Comparison of ENCODE assay signal across 22 cellular contexts in the genomic region with DNA sequence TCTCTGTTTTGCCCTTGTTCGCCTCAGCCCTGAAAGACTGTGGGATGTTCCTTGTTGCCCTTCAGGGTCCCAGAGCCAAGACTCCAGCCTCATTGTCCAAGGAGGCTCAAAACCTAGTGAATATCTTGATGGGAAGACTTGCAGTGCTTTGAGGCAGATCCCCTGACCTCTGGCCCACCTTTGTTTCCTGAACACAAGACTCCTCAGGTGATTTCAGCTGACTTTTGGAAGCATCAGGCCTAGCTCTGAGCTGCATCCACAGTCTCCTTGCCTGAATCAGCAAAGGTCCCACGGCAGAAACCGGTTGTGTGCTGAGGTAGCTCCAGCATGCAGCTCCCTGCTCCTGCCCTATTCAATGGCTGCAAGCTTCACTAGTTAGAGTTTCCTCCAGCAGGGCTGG.
DNase-seq lines count a peak whose midpoint lies in the region; ATAC-seq and TF ChIP-seq lines count a peak whose summit lies in the region.
"Had no signal": no experiment of that assay in that cellular context is flagged by ENCODE, and none has a peak within 500 bp of the region (broad histone marks: within the 10 kb centered on the region; RNA-seq: fewer than 3 reads in every experiment).

No MANE protein-coding gene starts in this region.

- H2BK20ac ChIP-seq in H9 (ENCODE audit: low read depth, low read length, poor library complexity, severe bottlenecking): no peak overlapping the region

- no peak for ATAC-seq in lung (ENCODE audit: insufficient read depth, low FRiP score)
- ATAC-seq in HG02642 (IDR thresholded peaks at IDR 0.05; ENCODE audit: poor library complexity, unreplicated experiment): no peak
- ATAC-seq: CD8-positive, alpha-beta T cell had no signal

- H3K27me3 Mint-ChIP-seq in activated CD4-positive, alpha-beta T cell treated with anti-CD3 and anti-CD28 coated beads, Interleukin-2, amount 10 ng/mL, durations not matched to agents 24 days and 14 days: no peaks in the 10 kb centered on the region
- H3K27me3 Mint-ChIP-seq in H9 (ENCODE audit: low read depth): no peaks in the 10 kb centered on the region; the same call in 1 of the 2 replicates
- peaks cover 4% of the 10 kb centered on the region for H3K27me3 Mint-ChIP-seq in activated naive CD4-positive, alpha-beta T cell treated with anti-CD3 and anti-CD28 coated beads for 36 hours (ENCODE audit: low read depth)

- no peak overlapping the region for H3K4me3 Mint-ChIP-seq in activated CD4-positive, alpha-beta T cell treated with anti-CD3 and anti-CD28 coated beads, Interleukin-2, amount 10 ng/mL, durations not matched to agents 24 days and 14 days
- H3K4me3 Mint-ChIP-seq in H9: no peak overlapping the region
- no peak overlapping the region for H3K4me3 Mint-ChIP-seq in activated naive CD4-positive, alpha-beta T cell treated with anti-CD3 and anti-CD28 coated beads for 36 hours
- H3K4me3 Mint-ChIP-seq: CD8-positive, alpha-beta T cell had no signal

- H3K9me3 Mint-ChIP-seq in activated CD4-positive, alpha-beta T cell treated with anti-CD3 and anti-CD28 coated beads, Interleukin-2, amount 10 ng/mL, durations not matched to agents 24 days and 14 days: no peaks in the 10 kb centered on the region
- H3K9me3 Mint-ChIP-seq in H9: no peaks in the 10 kb centered on the region
- H3K9me3 Mint-ChIP-seq in activated naive CD4-positive, alpha-beta T cell treated with anti-CD3 and anti-CD28 coated beads for 36 hours: no peaks in the 10 kb centered on the region
- H3K9me3 Mint-ChIP-seq: CD8-positive, alpha-beta T cell had no signal

- no CpG with 5 or more reads among the region's 3 CpGs for WGBS in H9 (ENCODE audit: extremely low coverage, insufficient read length, low lambda C conversion rate)
- 84 to 86% methylated on average over 3 of the region's 3 CpGs for WGBS in lung, 2 donors
- 60% methylated on average over 3 of the region's 3 CpGs for WGBS in mammary epithelial cell (ENCODE audit: low coverage, missing lambda C conversion rate)

- H3K4ac ChIP-seq in H9 (ENCODE audit: low read depth, low read length): no peak overlapping the region

- H3K79me2 ChIP-seq in H9 (ENCODE audit: insufficient read depth, low read length) (no peaks in the 10 kb centered on the region), mammary epithelial cell (ENCODE audit: insufficient read depth, low read length) (no peaks in the 10 kb centered on the region)

- H3K18ac ChIP-seq in H9 (ENCODE audit: insufficient read length, low read depth, low read length): no peak overlapping the region

- no TSS peak for BruUV-seq in mammary epithelial cell (replicated peaks; lab: Mats Ljungman, UMichigan)

- H3K9ac ChIP-seq in H9 (ENCODE audit: extremely low read depth, insufficient read length, low read length) (no peak overlapping the region), mammary epithelial cell (ENCODE audit: insufficient read depth, low read length) (no peak overlapping the region)
- H3K9ac ChIP-seq: GM23248 had no signal

- H3K4me3 ChIP-seq in lung (no peak overlapping the region), mammary epithelial cell (replicated peaks in 1 of 3; ENCODE audit: insufficient read depth in 1 of 3, low read depth in 2 of 3, low read length in 3 of 3) (no peak overlapping the region)
- H3K4me3 ChIP-seq: GM23248, SJSA1 had no signal

- no peaks in the 10 kb centered on the region for H3K9me3 ChIP-seq in H9 (ENCODE audit: control insufficient read depth, low read depth, low read length)
- H3K9me3 ChIP-seq in lung (ENCODE audit: control insufficient read depth in 2 of 2, insufficient read depth in 1 of 2, low read length in 1 of 2): no peaks in the 10 kb centered on the region
- peaks cover 9% of the 10 kb centered on the region for H3K9me3 ChIP-seq in mammary epithelial cell (replicated peaks; ENCODE audit: insufficient read depth, low read length)
- H3K9me3 ChIP-seq: SJSA1 had no signal

- no peak overlapping the region for H3K27ac Mint-ChIP-seq in activated CD4-positive, alpha-beta T cell treated with anti-CD3 and anti-CD28 coated beads, Interleukin-2, amount 10 ng/mL, durations not matched to agents 24 days and 14 days
- H3K27ac Mint-ChIP-seq in H9: no peak overlapping the region; a peak in 1 of 7 replicates
- no peak overlapping the region for H3K27ac Mint-ChIP-seq in activated naive CD4-positive, alpha-beta T cell treated with anti-CD3 and anti-CD28 coated beads for 36 hours
- H3K27ac Mint-ChIP-seq: CD8-positive, alpha-beta T cell had no signal

- no peak overlapping the region for H4K91ac ChIP-seq in H9 (ENCODE audit: insufficient read length, low read depth, low read length)

- in situ Hi-C loops in mammary epithelial cell (cut with MboI; ENCODE audit: low sequenced_read_pairs in 2 of 2): no loop called here

- DNase-seq in activated CD4-positive, alpha-beta T cell treated with anti-CD3 and anti-CD28 coated beads, Interleukin-2, amount 10 ng/mL, durations not matched to agents 24 days and 14 days: peak; percentile 39
- DNase-seq in activated CD4-positive, alpha-beta T cell treated with anti-CD3 and anti-CD28 coated beads, Interleukin-2, amount 50 U/mL, for 4 hours: no peak
- DNase-seq in H9 (no peak), ecto neural progenitor cell (ENCODE audit: low spot score) (peak; percentile 38), lung (ENCODE audit: low spot score) (peak; percentile 25), mammary epithelial cell (no peak)
- DNase-seq in activated naive CD4-positive, alpha-beta T cell treated with anti-CD3 and anti-CD28 coated beads for 36 hours: no peak
- DNase-seq: ACHN; C1 segment of cervical spinal cord; CD8-positive, alpha-beta T cell; GM23248; Kasumi-1; NCI-H1417; NCI-H1694 treated with DMSO at 0.1 percent for 48 hours; NCI-H2081 treated with DMSO at 0.1 percent for 48 hours; NCI-H2171 treated with DMSO at 0.1 percent for 48 hours; NCI-H524 treated with DMSO at 0.1 percent for 48 hours; NCI-H82; OCI-M1 had no signal

- no peak overlapping the region for H2AK5ac ChIP-seq in H9 (ENCODE audit: insufficient read length, low read length)

- H4K8ac ChIP-seq in H9 (replicated peaks; ENCODE audit: insufficient read length, low read depth, low read length): no peak overlapping the region

- intact Hi-C loops in activated CD4-positive, alpha-beta T cell treated with anti-CD3 and anti-CD28 coated beads, Interleukin-2, amount 10 ng/mL, durations not matched to agents 24 days and 14 days (cut with micrococcal nuclease): no loop called here
- intact Hi-C loops in mammary epithelial cell (cut with micrococcal nuclease): no loop called here
- intact Hi-C loops in activated naive CD4-positive, alpha-beta T cell treated with anti-CD3 and anti-CD28 coated beads for 36 hours (cut with micrococcal nuclease): no loop called here

- H3K27me3 ChIP-seq in H9 (ENCODE audit: insufficient read depth, low read length): no peaks in the 10 kb centered on the region
- H3K27me3 ChIP-seq in lung (ENCODE audit: control insufficient read depth, insufficient read depth): no peaks in the 10 kb centered on the region
- no peaks in the 10 kb centered on the region for H3K27me3 ChIP-seq in mammary epithelial cell (ENCODE audit: insufficient read depth, low read length)
- H3K27me3 ChIP-seq: SJSA1 had no signal

- no peak overlapping the region for H3K4me2 ChIP-seq in H9 (ENCODE audit: insufficient read depth, insufficient read length, low read length)
- no peak overlapping the region for H3K4me2 ChIP-seq in mammary epithelial cell (ENCODE audit: insufficient read depth, low read depth, low read length)

- no peaks in the 10 kb centered on the region for H3K36me3 Mint-ChIP-seq in activated CD4-positive, alpha-beta T cell treated with anti-CD3 and anti-CD28 coated beads, Interleukin-2, amount 10 ng/mL, durations not matched to agents 24 days and 14 days (ENCODE audit: low read depth)
- H3K36me3 Mint-ChIP-seq in H9 (ENCODE audit: insufficient read depth in 1 of 3, low read depth in 3 of 3): no peaks in the 10 kb centered on the region
- H3K36me3 Mint-ChIP-seq in activated naive CD4-positive, alpha-beta T cell treated with anti-CD3 and anti-CD28 coated beads for 36 hours (ENCODE audit: low read depth): no peaks in the 10 kb centered on the region
- H3K36me3 Mint-ChIP-seq: CD8-positive, alpha-beta T cell had no signal

- no peak overlapping the region for H2BK12ac ChIP-seq in H9 (ENCODE audit: insufficient read length, low read depth, low read length)

- no peak overlapping the region for H3K23ac ChIP-seq in H9 (ENCODE audit: insufficient read length, low read depth, low read length)

- H3T11ph ChIP-seq in H9 (ENCODE audit: low read length): no peak overlapping the region

- H3K4me1 ChIP-seq in H9 (ENCODE audit: insufficient read depth, low read length): no peaks in the 10 kb centered on the region
- no peaks in the 10 kb centered on the region for H3K4me1 ChIP-seq in lung (ENCODE audit: control insufficient read depth in 2 of 2, insufficient read depth in 2 of 2, low read length in 2 of 2)
- no peaks in the 10 kb centered on the region for H3K4me1 ChIP-seq in mammary epithelial cell (ENCODE audit: insufficient read depth, low read length)
- H3K4me1 ChIP-seq: SJSA1 had no signal

- no peaks in the 10 kb centered on the region for H3K4me1 Mint-ChIP-seq in activated CD4-positive, alpha-beta T cell treated with anti-CD3 and anti-CD28 coated beads, Interleukin-2, amount 10 ng/mL, durations not matched to agents 24 days and 14 days
- H3K4me1 Mint-ChIP-seq in H9: peaks cover 23 to 34% of the 10 kb centered on the region in 2 experiments
- no peaks in the 10 kb centered on the region for H3K4me1 Mint-ChIP-seq in activated naive CD4-positive, alpha-beta T cell treated with anti-CD3 and anti-CD28 coated beads for 36 hours (ENCODE audit: low read depth)

- H2BK120ac ChIP-seq in H9 (ENCODE audit: low read depth, low read length, poor library complexity, severe bottlenecking): no peak overlapping the region

- no peak overlapping the region for H2BK15ac ChIP-seq in H9 (ENCODE audit: low read depth, low read length)

- no peak overlapping the region for H3K27ac ChIP-seq in H9 (ENCODE audit: insufficient read length, low read depth, low read length)
- no peak overlapping the region for H3K27ac ChIP-seq in lung (ENCODE audit: low read depth in 1 of 2, low read length in 1 of 2)
- H3K27ac ChIP-seq in mammary epithelial cell (ENCODE audit: insufficient read depth, low read depth, low read length): no peak overlapping the region
- H3K27ac ChIP-seq: 22Rv1, GM23248, SJSA1 had no signal

- TF ChIP-seq CTCF in H9 (conservative IDR thresholded peaks at IDR 0.05) (no peak), lung (IDR thresholded peaks at IDR 0.05; ENCODE audit: control extremely low read depth, extremely low read depth) (no peak), mammary epithelial cell (conservative IDR thresholded peaks at IDR 0.05 in 1 of 2, IDR thresholded peaks at IDR 0.05 in 1 of 2; ENCODE audit: extremely low read depth in 1 of 2, insufficient read depth in 1 of 2, low read depth in 1 of 2, low read length in 2 of 2) (no peak)

- CTCF ChIA-PET in mammary epithelial cell (lab: Charles Lee; ENCODE audit: low non-redundant PET): no interaction called here
- CTCF ChIA-PET in activated naive CD4-positive, alpha-beta T cell treated with anti-CD3 and anti-CD28 coated beads for 36 hours (lab: Charles Lee): no interaction called here

- H3K14ac ChIP-seq in H9 (ENCODE audit: insufficient read depth, low read length): 0 out of 2 replicates have a peak overlapping the region, but pooled peaks have one; percentile 20

- peak overlapping the region; percentile 89 for H3K56ac ChIP-seq in H9 (ENCODE audit: insufficient read length, low read depth, low read length)

- H4K20me1 ChIP-seq in H9 (ENCODE audit: control insufficient read depth, insufficient read depth, insufficient read length) (no peaks in the 10 kb centered on the region), mammary epithelial cell (ENCODE audit: insufficient read depth, low read length) (no peaks in the 10 kb centered on the region)

- no peaks in the 10 kb centered on the region for H3K36me3 ChIP-seq in lung (ENCODE audit: control insufficient read depth in 2 of 2, insufficient read depth in 2 of 2, low read length in 2 of 2)
- no peaks in the 10 kb centered on the region for H3K36me3 ChIP-seq in mammary epithelial cell (ENCODE audit: insufficient read depth, low read length)
- H3K36me3 ChIP-seq: SJSA1 had no signal

- H3K79me1 ChIP-seq in H9 (ENCODE audit: insufficient read depth, low read depth, low read length, poor library complexity, severe bottlenecking): no peaks in the 10 kb centered on the region

- H3K23me2 ChIP-seq in H9 (ENCODE audit: insufficient read length, low read depth, low read length, poor library complexity, severe bottlenecking): no peaks in the 10 kb centered on the region

- no peak overlapping the region for H2BK5ac ChIP-seq in H9 (ENCODE audit: insufficient read length, low read length)

- dilution Hi-C loops in mammary epithelial cell (cut with HindIII; ENCODE audit: low sequenced_read_pairs): loop anchor here (5.0 kb wide), 1 partner anchor 49 kb away; no protein-coding TSS in a partner anchor

- H2AFZ ChIP-seq in H9 (ENCODE audit: low read length) (no peak overlapping the region), mammary epithelial cell (ENCODE audit: low read depth, low read length) (no peak overlapping the region)
- H2AFZ ChIP-seq: GM23248 had no signal

- peak overlapping the region; percentile 57 for H4K5ac ChIP-seq in H9 (ENCODE audit: insufficient read length, low read depth, low read length)

Comparison
In these comparisons a context has a peak if more than half of its experiments do, and no peak if none do; other contexts are left out.
1. DNase-seq: peak in activated CD4-positive, alpha-beta T cell treated with anti-CD3 and anti-CD28 coated beads, Interleukin-2, amount 10 ng/mL, durations not matched to agents 24 days and 14 days (single experiment), ecto neural progenitor cell (single experiment) and lung (single experiment); none in activated CD4-positive, alpha-beta T cell treated with anti-CD3 and anti-CD28 coated beads, Interleukin-2, amount 50 U/mL, for 4 hours (0 of 2), H9 (single experiment), mammary epithelial cell (single experiment) and activated naive CD4-positive, alpha-beta T cell treated with anti-CD3 and anti-CD28 coated beads for 36 hours (single experiment).